ENCODE assay signal across 24 cellular contexts in the genomic region with DNA sequence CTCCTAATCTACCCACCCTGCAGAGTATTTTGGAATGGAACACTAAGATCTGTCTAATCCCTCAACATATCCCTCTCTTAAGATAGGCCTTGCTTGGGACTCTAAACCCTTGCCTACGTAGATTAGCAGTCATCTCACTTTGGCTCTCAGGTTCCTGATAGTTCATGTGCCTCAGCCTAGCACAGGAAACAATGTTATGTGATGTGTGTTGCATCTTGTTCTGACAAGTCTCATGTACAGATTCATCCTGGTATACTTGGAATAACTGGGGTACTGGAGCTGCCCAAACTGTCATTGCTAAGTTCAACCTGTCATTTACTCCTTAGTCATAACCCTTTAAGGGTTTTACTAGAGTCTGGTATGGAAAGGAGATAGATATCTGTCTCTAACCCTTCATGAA. TPM values are rescaled to one million over a fixed set of nuclear protein-coding genes. Genes with fewer than 3 reads are reported as not detected.
"Had no signal": no experiment of that assay in that cellular context is flagged by ENCODE, and none has a peak within 500 bp of the region (broad histone marks: within the 10 kb centered on the region; RNA-seq: fewer than 3 reads in every experiment).

No MANE protein-coding gene starts in this region.

- ATAC-seq: HepG2, Panc1 had no signal

- DNase-seq: IMR-90, Karpas-422, KG1, MM.1S, NCI-H1092 treated with DMSO at 0.1 percent for 48 hours, NCI-H1436, NCI-H187, NCI-H2029, NCI-H2081 treated with DMSO at 0.1 percent for 48 hours, NCI-H2171, NCI-H226, NCI-H446, NCI-H510A, NCI-H524 treated with DMSO at 0.1 percent for 48 hours, NCI-H69, NCI-H774, PC-3, SHP77, SK-N-SH had no signal

- H3K27ac ChIP-seq: RWPE1 had no signal

- FAIRE-seq: HepG2 had no signal

RNA-seq across cellular contexts. Expression of a gene that starts 34.1 kb away (rescaled TPM):
- total RNA-seq: HepG2, HT1080, IMR-90, PC-3, SK-MEL-5 had no signal
- polyA plus RNA-seq: HepG2, IMR-90, SK-N-SH had no signal

RNA-seq across cellular contexts. Expression of a gene that starts 42.9 kb away (rescaled TPM):
- total RNA-seq: IMR-90, PC-3, SK-MEL-5 had no signal
- polyA plus RNA-seq: HepG2, IMR-90, SK-N-SH had no signal
